ENCODE assay signal across 7 cellular contexts in genomic region chr13:48731957-48732569, GRCh38.
DNase-seq lines count a peak whose midpoint lies in the region; ATAC-seq and TF ChIP-seq lines count a peak whose summit lies in the region.

No MANE protein-coding gene starts in this region.

- H3K4me1 Mint-ChIP-seq in activated CD4-positive, alpha-beta T cell treated with anti-CD3 and anti-CD28 coated beads, Interleukin-2, amount 10 ng/mL, durations not matched to agents 24 days and 14 days: peaks cover 7% of the 10 kb centered on the region
- peaks cover 7% of the 10 kb centered on the region for H3K4me1 Mint-ChIP-seq in nephron

- no peak for TF ChIP-seq EP300 in tibial nerve (IDR thresholded peaks at IDR 0.05)

- TF ChIP-seq POLR2A in tibial nerve (IDR thresholded peaks at IDR 0.05): no peak

- H3K27ac Mint-ChIP-seq in activated CD4-positive, alpha-beta T cell treated with anti-CD3 and anti-CD28 coated beads, Interleukin-2, amount 10 ng/mL, durations not matched to agents 24 days and 14 days: no peak overlapping the region
- no peak overlapping the region for H3K27ac Mint-ChIP-seq in nephron

- TF ChIP-seq CTCF in nephron (IDR thresholded peaks at IDR 0.05; ENCODE audit: unreplicated experiment in 3 of 3) (peak; percentile 38 to 61 (median 43)), tibial nerve (IDR thresholded peaks at IDR 0.05) (peak; percentile 53 to 78 (median 62))

- no peaks in the 10 kb centered on the region for H3K36me3 Mint-ChIP-seq in activated CD4-positive, alpha-beta T cell treated with anti-CD3 and anti-CD28 coated beads, Interleukin-2, amount 10 ng/mL, durations not matched to agents 24 days and 14 days (ENCODE audit: low read depth)
- no peaks in the 10 kb centered on the region for H3K36me3 Mint-ChIP-seq in nephron (ENCODE audit: low read depth)

- no peaks in the 10 kb centered on the region for H3K9me3 ChIP-seq in tibial nerve

- WGBS in tibial nerve, 2 donors: 37 to 40% methylated on average over 16 of the region's 16 CpGs

- H3K36me3 ChIP-seq in tibial nerve: no peaks in the 10 kb centered on the region

- peak overlapping the region in 1 of 4 donors; percentile 18 for H3K4me3 ChIP-seq in tibial nerve

- intact Hi-C loops in activated CD4-positive, alpha-beta T cell treated with anti-CD3 and anti-CD28 coated beads, Interleukin-2, amount 10 ng/mL, durations not matched to agents 24 days and 14 days (cut with micrococcal nuclease): loop anchor here (1.0 to 5.0 kb wide), 2 partner anchors 35 to 137 kb away; no protein-coding TSS in a partner anchor

- H3K27me3 ChIP-seq in tibial nerve: no peaks in the 10 kb centered on the region

- H3K9me3 Mint-ChIP-seq in activated CD4-positive, alpha-beta T cell treated with anti-CD3 and anti-CD28 coated beads, Interleukin-2, amount 10 ng/mL, durations not matched to agents 24 days and 14 days: no peaks in the 10 kb centered on the region
- no peaks in the 10 kb centered on the region for H3K9me3 Mint-ChIP-seq in nephron

- H3K27ac ChIP-seq in tibial nerve: no peak overlapping the region

- peak overlapping the region; percentile 75 for H3K4me3 Mint-ChIP-seq in activated CD4-positive, alpha-beta T cell treated with anti-CD3 and anti-CD28 coated beads, Interleukin-2, amount 10 ng/mL, durations not matched to agents 24 days and 14 days
- no peak overlapping the region for H3K4me3 Mint-ChIP-seq in nephron

- peak; percentile 73 for ATAC-seq in GM18907 (IDR thresholded peaks at IDR 0.05; ENCODE audit: unreplicated experiment)

- H3K4me1 ChIP-seq in tibial nerve: peaks cover 0 to 4% (median 0%) of the 10 kb centered on the region in 4 donors

- DNase-seq in HT-29 (ENCODE audit: low spot score) (peak; percentile 58), tibial nerve (ENCODE audit: low spot score in 2 of 2) (peak in 1 of 2 donors; percentile 29), HPDE6-E6E7 (ENCODE audit: extremely low spot score) (no peak)
- peak; percentile 85 for DNase-seq in activated CD4-positive, alpha-beta T cell treated with anti-CD3 and anti-CD28 coated beads, Interleukin-2, amount 10 ng/mL, durations not matched to agents 24 days and 14 days
- peak; percentile 25 for DNase-seq in effector CD4-positive, alpha-beta T cell

- peaks cover 5% of the 10 kb centered on the region for H3K27me3 Mint-ChIP-seq in activated CD4-positive, alpha-beta T cell treated with anti-CD3 and anti-CD28 coated beads, Interleukin-2, amount 10 ng/mL, durations not matched to agents 24 days and 14 days
- H3K27me3 Mint-ChIP-seq in nephron (ENCODE audit: low read depth): no peaks in the 10 kb centered on the region
